In genomic region chr5:153797484-153797883, GRCh38 we compare ENCODE assay signal across 17 cellular contexts.
DNase-seq lines count a peak whose midpoint lies in the region; ATAC-seq lines count a peak whose summit lies in the region.
"Had no signal": no experiment of that assay in that cellular context is flagged by ENCODE, and none has a peak within 500 bp of the region (broad histone marks: within the 10 kb centered on the region; RNA-seq: fewer than 3 reads in every experiment).

No MANE protein-coding gene starts in this region.

- H3K9me3 Mint-ChIP-seq in stimulated activated effector memory CD8-positive, alpha-beta T cell treated with anti-CD3 and anti-CD28 coated beads, Interleukin-12 subunit alpha, Interleukin-12 subunit beta, amount 100 ng/mL, for 72 hours: peaks cover 2% of the 10 kb centered on the region

- no peak for DNase-seq in stimulated activated effector memory CD8-positive, alpha-beta T cell treated with anti-CD3 and anti-CD28 coated beads, Interleukin-12 subunit alpha, Interleukin-12 subunit beta, amount 100 ng/mL, for 72 hours (ENCODE audit: low spot score in 2 of 2)
- no peak for DNase-seq in NCI-H226
- DNase-seq: activated CD4-positive, alpha-beta T cell treated with anti-CD3 and anti-CD28 coated beads, Interleukin-2, amount 50 U/mL, for 48 hours; activated gamma-delta T cell; anterior cingulate cortex; DMS79; glutamatergic neuron; mesenchymal stem cell; MV-4-11; right cardiac atrium; thyroid gland had no signal

- H3K4me3 Mint-ChIP-seq in stimulated activated effector memory CD8-positive, alpha-beta T cell treated with anti-CD3 and anti-CD28 coated beads, Interleukin-12 subunit alpha, Interleukin-12 subunit beta, amount 100 ng/mL, for 72 hours: no peak overlapping the region
- H3K4me3 Mint-ChIP-seq: CD14-positive monocyte had no signal

- H3K4me1 Mint-ChIP-seq in stimulated activated effector memory CD8-positive, alpha-beta T cell treated with anti-CD3 and anti-CD28 coated beads, Interleukin-12 subunit alpha, Interleukin-12 subunit beta, amount 100 ng/mL, for 72 hours: no peaks in the 10 kb centered on the region
- H3K4me1 Mint-ChIP-seq: CD14-positive monocyte had no signal

- H3K36me3 Mint-ChIP-seq in stimulated activated effector memory CD8-positive, alpha-beta T cell treated with anti-CD3 and anti-CD28 coated beads, Interleukin-12 subunit alpha, Interleukin-12 subunit beta, amount 100 ng/mL, for 72 hours: no peaks in the 10 kb centered on the region
- H3K36me3 Mint-ChIP-seq: CD14-positive monocyte had no signal

- ATAC-seq in GM18868 (IDR thresholded peaks at IDR 0.05; ENCODE audit: unreplicated experiment) (peak; percentile 92), GM21526 (IDR thresholded peaks at IDR 0.05; ENCODE audit: low FRiP score, unreplicated experiment) (peak; percentile 95), HG03045 (IDR thresholded peaks at IDR 0.05; ENCODE audit: unreplicated experiment) (peak; percentile 91), HG03139 (IDR thresholded peaks at IDR 0.05; ENCODE audit: unreplicated experiment) (no peak), HG03175 (IDR thresholded peaks at IDR 0.05; ENCODE audit: unreplicated experiment) (no peak)
- peak; percentile 57 for ATAC-seq in stimulated activated effector memory CD8-positive, alpha-beta T cell treated with anti-CD3 and anti-CD28 coated beads, Interleukin-12 subunit alpha, Interleukin-12 subunit beta, amount 100 ng/mL, for 72 hours
- ATAC-seq: right cardiac atrium had no signal

- no peak overlapping the region for H3K27ac Mint-ChIP-seq in stimulated activated effector memory CD8-positive, alpha-beta T cell treated with anti-CD3 and anti-CD28 coated beads, Interleukin-12 subunit alpha, Interleukin-12 subunit beta, amount 100 ng/mL, for 72 hours
- H3K27ac Mint-ChIP-seq: CD14-positive monocyte had no signal

Comparison
In these comparisons a context has a peak if more than half of its experiments do, and no peak if none do; other contexts are left out.
1. ATAC-seq: peak in GM18868 (single experiment), GM21526 (single experiment), HG03045 (single experiment) and stimulated activated effector memory CD8-positive, alpha-beta T cell treated with anti-CD3 and anti-CD28 coated beads, Interleukin-12 subunit alpha, Interleukin-12 subunit beta, amount 100 ng/mL, for 72 hours (single experiment); none in HG03139 (single experiment) and HG03175 (single experiment).